8 cellular contexts compared by ENCODE assay signal in genomic region chr16:551210-551609, GRCh38. TPM values are rescaled to one million over a fixed set of nuclear protein-coding genes. Genes with fewer than 3 reads are reported as not detected.
"Had no signal": no experiment of that assay in that cellular context is flagged by ENCODE, and none has a peak within 500 bp of the region (broad histone marks: within the 10 kb centered on the region; RNA-seq: fewer than 3 reads in every experiment).

No MANE protein-coding gene starts in this region.

- ATAC-seq: GM12878 had no signal

- H3K4me3 ChIP-seq: GM12878 had no signal

- FAIRE-seq: G401.6, GM12878, GM12891, GM12892, GM18507, GM19239 had no signal

- DNase-seq: GDM1, GF-D8 had no signal

RNA-seq across cellular contexts. Expression of gene PRR35, which starts 9.0 kb away (rescaled TPM):
- total RNA-seq: GM12878 had no signal
- polyA plus RNA-seq: GM12878 had no signal
